Comparison of ENCODE assay signal across 20 cellular contexts in the genomic region with DNA sequence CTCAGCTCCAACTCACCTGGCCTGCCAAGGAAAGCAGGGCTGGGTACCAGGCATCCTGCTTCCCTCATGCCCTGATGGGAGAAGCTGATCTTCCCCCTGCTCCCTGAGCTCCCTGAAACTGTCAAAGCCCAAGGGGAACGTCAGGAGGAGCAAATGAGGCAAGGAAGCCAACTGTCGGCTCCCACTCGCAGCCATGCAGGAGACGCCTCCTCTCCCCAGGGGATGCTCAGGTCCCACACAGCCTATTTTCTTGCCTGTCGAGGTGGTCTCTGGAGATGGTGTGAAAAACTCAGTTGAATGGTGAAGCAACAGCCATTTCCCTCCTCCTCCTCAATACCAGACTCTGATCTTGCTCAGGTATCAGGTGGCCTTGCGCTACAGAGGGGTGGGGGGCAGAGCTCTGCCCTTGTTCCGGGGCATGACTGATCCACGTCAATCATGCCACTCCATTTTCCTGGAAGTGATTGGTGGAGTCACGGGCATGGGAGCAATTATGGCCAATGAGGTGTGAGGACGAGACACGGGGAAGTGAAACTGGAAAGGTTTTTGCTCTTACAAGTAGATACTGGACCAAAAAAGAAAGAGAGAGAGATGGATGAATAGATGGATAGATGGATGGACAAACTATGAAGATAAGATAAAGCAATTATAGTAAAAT. TPM values are rescaled to one million over a fixed set of nuclear protein-coding genes. Genes with fewer than 3 reads are reported as not detected.
A peak's percentile ranks its signal among the peaks of the same experiment; 100 is the strongest.
DNase-seq lines count a peak whose midpoint lies in the region; FAIRE-seq and TF ChIP-seq lines count a peak whose summit lies in the region.
"Had no signal": no experiment of that assay in that cellular context is flagged by ENCODE, and none has a peak within 500 bp of the region (broad histone marks: within the 10 kb centered on the region; RNA-seq: fewer than 3 reads in every experiment).

No MANE protein-coding gene starts in this region.

- no peak for TF ChIP-seq POLR2A in GM12891 (IDR thresholded peaks at IDR 0.05; ENCODE audit: low read depth, low read length)

- H3K4me3 ChIP-seq in OCI-LY3 (ENCODE audit: low read length), result no peak overlapping the region
- H3K4me3 ChIP-seq in neuronal stem cell (ENCODE audit: low read length in 2 of 2), result no peak overlapping the region
- H3K4me3 ChIP-seq: Peyer's patch had no signal

- H4K8ac ChIP-seq in neuronal stem cell (ENCODE audit: low read depth, low read length), result no peak overlapping the region

- H2AFZ ChIP-seq in OCI-LY3 (ENCODE audit: low read depth, low read length) (no peak overlapping the region), neuronal stem cell (ENCODE audit: low read length) (no peak overlapping the region)

- H3K79me1 ChIP-seq in neuronal stem cell (ENCODE audit: low read depth, low read length), result no peaks in the 10 kb centered on the region

- no peak for DNase-seq in GM12891 (ENCODE audit: insufficient read length, low spot score)
- peak; percentile 5 for DNase-seq in M059J (ENCODE audit: low read depth)
- DNase-seq in neuronal stem cell (ENCODE audit: low spot score), result no peak
- DNase-seq in activated CD4-positive, CD25-positive, alpha-beta regulatory T cell (lab: John Stamatoyannopoulos, UW), result no peak
- DNase-seq in HUDEP-2 (lab: John Stamatoyannopoulos, UW; ENCODE audit: unreplicated experiment in 76 of 76), result no peak
- no peak for DNase-seq in NCI-H526 (lab: John Stamatoyannopoulos, UW)
- DNase-seq: DND-41, H9, NCI-H1048, NCI-H1436 treated with DMSO at 0.1 percent for 48 hours, NCI-H2029, NCI-H82, Peyer's patch, SW 1271, T-helper 2 cell had no signal

- H3K4me2 ChIP-seq in OCI-LY3 (ENCODE audit: low read length), result peak overlapping the region; percentile 10; the same call in 1 of the 2 replicates
- H3K4me2 ChIP-seq in neuronal stem cell (ENCODE audit: insufficient read depth, low read length, poor library complexity, severe bottlenecking), result no peak overlapping the region

- no peaks in the 10 kb centered on the region for H3K9me3 ChIP-seq in OCI-LY3 (ENCODE audit: insufficient read depth, low read length)
- H3K9me3 ChIP-seq in neuronal stem cell (replicated peaks in 1 of 2; ENCODE audit: control insufficient read depth in 2 of 2, insufficient read depth in 1 of 2, low read depth in 1 of 2, low read length in 2 of 2), result no peaks in the 10 kb centered on the region
- H3K9me3 ChIP-seq: Peyer's patch had no signal

- H3K18ac ChIP-seq in neuronal stem cell (ENCODE audit: low read length), result no peak overlapping the region

- H4K91ac ChIP-seq in neuronal stem cell (ENCODE audit: low read depth, low read length, poor library complexity), result no peak overlapping the region

- no peak overlapping the region for H3K9ac ChIP-seq in OCI-LY3 (ENCODE audit: low read length)
- H3K9ac ChIP-seq in neuronal stem cell (ENCODE audit: low read depth, low read length, poor library complexity), result no peak overlapping the region

- H2BK120ac ChIP-seq in neuronal stem cell (ENCODE audit: low read depth, low read length), result no peak overlapping the region

- no peak overlapping the region for H2BK5ac ChIP-seq in neuronal stem cell (ENCODE audit: low read length)

- no peak overlapping the region for H3K4ac ChIP-seq in neuronal stem cell (ENCODE audit: low read length)

- no peak overlapping the region for H2BK15ac ChIP-seq in neuronal stem cell (ENCODE audit: low read length)

- no peak overlapping the region for H3K27ac ChIP-seq in OCI-LY3 (ENCODE audit: low read length)
- no peak overlapping the region for H3K27ac ChIP-seq in neuronal stem cell (replicated peaks; ENCODE audit: low read length)
- H3K27ac ChIP-seq: Peyer's patch had no signal

- H3K23ac ChIP-seq in neuronal stem cell (ENCODE audit: low read depth, low read length, poor library complexity), result no peak overlapping the region

- H2BK12ac ChIP-seq in neuronal stem cell (ENCODE audit: low read length), result no peak overlapping the region

- no peaks in the 10 kb centered on the region for H3K36me3 ChIP-seq in OCI-LY3 (replicated peaks; ENCODE audit: low read depth, low read length)
- no peaks in the 10 kb centered on the region for H3K36me3 ChIP-seq in neuronal stem cell (replicated peaks in 1 of 2; ENCODE audit: control insufficient read depth in 2 of 2, insufficient read depth in 2 of 2, low read length in 2 of 2)
- H3K36me3 ChIP-seq: Peyer's patch had no signal

- no peak for TF ChIP-seq CTCF in OCI-LY3 (IDR thresholded peaks at IDR 0.05; ENCODE audit: low read depth, low read length)

- H3K4me1 ChIP-seq in OCI-LY3 (ENCODE audit: low read length) (no peaks in the 10 kb centered on the region), neuronal stem cell (ENCODE audit: control insufficient read depth in 2 of 2, insufficient read depth in 1 of 2, low read depth in 1 of 2, low read length in 2 of 2) (no peaks in the 10 kb centered on the region)
- H3K4me1 ChIP-seq: Peyer's patch had no signal

- H3K14ac ChIP-seq in neuronal stem cell (ENCODE audit: low read length), result peak overlapping the region; percentile 14

- H2AK5ac ChIP-seq in neuronal stem cell (ENCODE audit: low read depth, low read length), result no peak overlapping the region

- no peak for FAIRE-seq in GM12891 (lab: Jason Lieb, UNC)

- no peaks in the 10 kb centered on the region for H4K20me1 ChIP-seq in OCI-LY3 (ENCODE audit: insufficient read depth, low read length)

- H3K27me3 ChIP-seq in OCI-LY3 (ENCODE audit: low read depth, low read length) (peaks cover 11% of the 10 kb centered on the region; the same call in 1 of the 2 replicates), neuronal stem cell (ENCODE audit: control insufficient read depth in 3 of 3, insufficient read depth in 3 of 3, low read depth in 1 of 3, low read length in 3 of 3) (peaks cover 0 to 4% (median 0%) of the 10 kb centered on the region in 3 experiments)
- H3K27me3 ChIP-seq: Peyer's patch had no signal

- no CpG with 5 or more reads among the region's 11 CpGs for WGBS in neuronal stem cell (ENCODE audit: extremely low coverage in 2 of 2, insufficient read length in 2 of 2, insufficient replicate concordance in 1 of 2), 2 donors

- no peaks in the 10 kb centered on the region for H3K79me2 ChIP-seq in OCI-LY3 (ENCODE audit: low read length)

TF ChIP-seq in GM12891, 5 proteins besides CTCF, POLR2A, EP300 and RAD21:
- TF ChIP-seq PAX5 (IDR thresholded peaks at IDR 0.05; ENCODE audit: insufficient read depth, low read length, severe bottlenecking) (no peak), TAF1 (IDR thresholded peaks at IDR 0.05; ENCODE audit: low read depth, low read length) (no peak), POLR2AphosphoS5 (IDR thresholded peaks at IDR 0.05; ENCODE audit: low read depth, low read length) (no peak), POU2F2 (IDR thresholded peaks at IDR 0.05; ENCODE audit: low read depth, low read length) (no peak), SPI1 (IDR thresholded peaks at IDR 0.05; ENCODE audit: low read depth, low read length) (peak; percentile 59)

RNA-seq across cellular contexts. Expression of gene SLC6A1, which starts 58.2 kb away (rescaled TPM):
- polyA plus RNA-seq in GM12891 (2012; ENCODE audit: low read depth, missing spikeins), result not detected
- not detected in 2 replicates for total RNA-seq in M059J (2014; rRNA removed; shearing (Covaris generic))
- polyA plus RNA-seq in neuronal stem cell (2013, experiment 1 of 2), result 0.75 TPM
- polyA plus RNA-seq in neuronal stem cell (2013, experiment 2 of 2), result 0.78 TPM
- total RNA-seq: G401, H9, HT1080, NCI-H460 had no signal
- polyA plus RNA-seq: IgD-negative memory B cell had no signal
